ENCODE assay signal across 15 cellular contexts in the genomic region with DNA sequence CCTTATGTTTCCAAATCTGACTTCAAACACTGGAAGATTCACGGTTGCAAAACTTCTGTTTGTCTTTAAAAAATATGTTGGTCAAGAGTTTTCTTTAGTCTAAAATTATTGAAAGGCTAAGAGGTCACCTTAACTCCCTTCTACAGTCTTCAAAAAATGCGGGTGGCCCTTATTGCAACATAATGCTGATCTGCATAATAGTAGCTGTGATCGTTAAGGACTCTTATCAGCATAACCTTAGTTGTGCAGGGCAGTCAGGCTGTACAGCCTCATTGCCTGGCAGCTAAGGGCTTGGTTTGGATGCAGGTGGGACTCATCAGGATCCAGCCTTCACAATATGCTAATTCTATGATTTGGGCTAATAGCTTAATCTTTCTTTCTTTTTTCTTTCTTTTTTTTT.
"Had no signal": no experiment of that assay in that cellular context is flagged by ENCODE, and none has a peak within 500 bp of the region (broad histone marks: within the 10 kb centered on the region; RNA-seq: fewer than 3 reads in every experiment).

No MANE protein-coding gene starts in this region.

- H3K9me3 ChIP-seq: breast epithelium, gastroesophageal sphincter, spleen had no signal

- ATAC-seq: activated naive CD4-positive, alpha-beta T cell treated with anti-CD3 and anti-CD28 coated beads, Interleukin-2, amount 50 U/mL, for 72 hours; activated T-cell treated with anti-CD3 and anti-CD28 coated beads, Interleukin-2, amount 50 U/mL, for 4 hours; gastroesophageal sphincter; left colon; stimulated activated naive B cell treated with anti-CD40 and anti-IgM and Interleukin-4, amounts not matched to agents 10 μg/mL and 1 μg/mL and 100 μg/mL, for 72 hours had no signal

- H3K27me3 ChIP-seq: breast epithelium, gastroesophageal sphincter, hepatocyte, neural progenitor cell, spleen had no signal

- H3K4me3 ChIP-seq: breast epithelium, gastroesophageal sphincter, hepatocyte, neural progenitor cell, spleen had no signal

- H3K36me3 ChIP-seq: breast epithelium, neural progenitor cell had no signal

- H3K4me1 ChIP-seq: breast epithelium, gastroesophageal sphincter, neural progenitor cell, spleen had no signal

- DNase-seq: activated CD4-positive, alpha-beta memory T cell treated with anti-CD3 and anti-CD28 coated beads for 36 hours; activated effector memory CD4-positive, alpha-beta T cell treated with anti-CD3 and anti-CD28 coated beads, Interleukin-2, amount 50 U/mL, for 16 hours; activated T-cell treated with anti-CD3 and anti-CD28 coated beads, Interleukin-2, amount 50 U/mL, for 4 hours; left colon; posterior cingulate gyrus; right cardiac atrium; spleen; stimulated activated CD4-positive, alpha-beta T cell treated with anti-CD3 and anti-CD28 coated beads, Interleukin-1b, Interleukin-23, amount 100 ng/mL, for 48 hours; stimulated activated naive B cell treated with anti-CD40 and anti-IgM and Interleukin-4, amounts not matched to agents 10 μg/mL and 1 μg/mL and 100 μg/mL, for 72 hours; T-helper 9 cell had no signal

- H3K27ac ChIP-seq: breast epithelium, gastroesophageal sphincter, hepatocyte, neural progenitor cell, spleen had no signal
